10 cellular contexts compared by ENCODE assay signal in genomic region chr19:39083983-39084731, GRCh38. TPM values are rescaled to one million over a fixed set of nuclear protein-coding genes. Genes with fewer than 3 reads are reported as not detected.
DNase-seq lines count a peak whose midpoint lies in the region; ATAC-seq and TF ChIP-seq lines count a peak whose summit lies in the region.
"Had no signal": no experiment of that assay in that cellular context is flagged by ENCODE, and none has a peak within 500 bp of the region (broad histone marks: within the 10 kb centered on the region; RNA-seq: fewer than 3 reads in every experiment).

Gene ACP7 (plus strand): TSS chr19:39084368. CDS start chr19:39085270, 902 bp downstream.

- no peak within 1 kb of the TSS for H3K27ac Mint-ChIP-seq in activated CD4-positive, alpha-beta T cell treated with anti-CD3 and anti-CD28 coated beads for 36 hours

- peak within 1 kb of the TSS; percentile 36 for H3K4me3 Mint-ChIP-seq in activated CD4-positive, alpha-beta T cell treated with anti-CD3 and anti-CD28 coated beads for 36 hours

- H3K4me1 ChIP-seq in body of pancreas (peaks cover 10% of the 10 kb centered on the region), vagina (peaks cover 17% of the 10 kb centered on the region), gastrocnemius medialis (no peaks in the 10 kb centered on the region)
- H3K4me1 ChIP-seq: BLaER1 had no signal

- H3K27me3 ChIP-seq in body of pancreas (peaks cover 0 to 6% of the 10 kb centered on the region in 2 donors), vagina (peaks cover 6% of the 10 kb centered on the region), gastrocnemius medialis (peaks cover 38 to 52% (median 47%) of the 10 kb centered on the region in 3 donors)

- TF ChIP-seq CTCF in body of pancreas (IDR thresholded peaks at IDR 0.05) (no peak), vagina (IDR thresholded peaks at IDR 0.05) (no peak), gastrocnemius medialis (IDR thresholded peaks at IDR 0.05 in 4 of 5, conservative IDR thresholded peaks at IDR 0.05 in 1 of 5) (no peak), GM10248 (IDR thresholded peaks at IDR 0.05; ENCODE audit: control extremely low read depth, extremely low read depth, low read depth, missing control alignments) (no peak)

- H3K36me3 Mint-ChIP-seq in activated CD4-positive, alpha-beta T cell treated with anti-CD3 and anti-CD28 coated beads for 36 hours (ENCODE audit: low read depth), result no peaks in the 10 kb centered on the region

- peaks cover 42% of the 10 kb centered on the region for H3K27me3 Mint-ChIP-seq in activated CD4-positive, alpha-beta T cell treated with anti-CD3 and anti-CD28 coated beads for 36 hours

- intact Hi-C loops in activated CD4-positive, alpha-beta T cell treated with anti-CD3 and anti-CD28 coated beads for 36 hours (cut with DNase I, micrococcal nuclease), result no loop called here
- intact Hi-C loops in body of pancreas (cut with DNase I) (no loop called here), vagina (cut with DNase I) (no loop called here), gastrocnemius medialis (cut with DNase I; ENCODE audit: low total_unique reads) (no loop called here)

- CTCF ChIA-PET in activated CD4-positive, alpha-beta T cell treated with anti-CD3 and anti-CD28 coated beads for 36 hours (lab: Charles Lee), result no interaction called here
- CTCF ChIA-PET in GM10248 (lab: Yijun Ruan, JAX), result no interaction called here

- H3K4me1 Mint-ChIP-seq in activated CD4-positive, alpha-beta T cell treated with anti-CD3 and anti-CD28 coated beads for 36 hours, result peaks cover 13% of the 10 kb centered on the region

- peak; percentile 64 for ATAC-seq in activated CD4-positive, alpha-beta T cell treated with anti-CD3 and anti-CD28 coated beads for 36 hours
- ATAC-seq in body of pancreas, result peak; percentile 38
- ATAC-seq in left lobe of liver, result peak; percentile 10
- no peak for ATAC-seq in gastrocnemius medialis

- H3K9me3 ChIP-seq in body of pancreas (no peaks in the 10 kb centered on the region), vagina (no peaks in the 10 kb centered on the region), gastrocnemius medialis (no peaks in the 10 kb centered on the region)
- H3K9me3 ChIP-seq: BLaER1 had no signal

- H3K36me3 ChIP-seq in body of pancreas (replicated peaks in 1 of 2; ENCODE audit: insufficient read depth in 1 of 2, low read depth in 2 of 2) (no peaks in the 10 kb centered on the region), vagina (no peaks in the 10 kb centered on the region), gastrocnemius medialis (no peaks in the 10 kb centered on the region)
- H3K36me3 ChIP-seq: BLaER1 had no signal

- H3K9me3 Mint-ChIP-seq in activated CD4-positive, alpha-beta T cell treated with anti-CD3 and anti-CD28 coated beads for 36 hours (ENCODE audit: low read depth), result no peaks in the 10 kb centered on the region

- WGBS in body of pancreas, 2 donors, result 6 to 11% methylated on average over 16 to 46 of the region's 54 CpGs

- in situ Hi-C loops in gastrocnemius medialis (cut with MboI; ENCODE audit: low sequenced_read_pairs in 4 of 4), result no loop called here

- DNase-seq in activated CD4-positive, alpha-beta T cell treated with anti-CD3 and anti-CD28 coated beads for 36 hours, result peak; percentile 41
- DNase-seq in activated CD4-positive, alpha-beta T cell treated with anti-CD3 and anti-CD28 coated beads for 1 hour, result no peak
- peak in 3 of 4 donors; percentile 8 to 26 (median 24) for DNase-seq in body of pancreas
- DNase-seq in left lobe of liver (ENCODE audit: low spot score), result no peak
- no peak for DNase-seq in vagina (ENCODE audit: extremely low spot score in 2 of 2)
- no peak for DNase-seq in gastrocnemius medialis
- no peak for DNase-seq in GM10248 (ENCODE audit: extremely low spot score)
- no peak for DNase-seq in globus pallidus (ENCODE audit: low spot score)
- DNase-seq: NCI-H446 had no signal

- TF ChIP-seq POLR2A in body of pancreas (IDR thresholded peaks at IDR 0.05), result no peak
- TF ChIP-seq POLR2A in vagina (IDR thresholded peaks at IDR 0.05), result no peak
- no peak for TF ChIP-seq POLR2A in gastrocnemius medialis (IDR thresholded peaks at IDR 0.05)

- H3K27ac ChIP-seq in body of pancreas (no peak within 1 kb of the TSS), vagina (no peak within 1 kb of the TSS), gastrocnemius medialis (no peak within 1 kb of the TSS)
- H3K27ac ChIP-seq: BLaER1 had no signal

- no peak within 1 kb of the TSS for H3K4me3 ChIP-seq in body of pancreas
- H3K4me3 ChIP-seq in vagina, result peak within 1 kb of the TSS; percentile 39 to 42
- H3K4me3 ChIP-seq in gastrocnemius medialis, result no peak within 1 kb of the TSS
- H3K4me3 ChIP-seq: BLaER1 had no signal

- POLR2A ChIA-PET in activated CD4-positive, alpha-beta T cell treated with anti-CD3 and anti-CD28 coated beads for 36 hours (lab: Charles Lee), result no interaction called here
- POLR2A ChIA-PET in GM10248 (lab: Yijun Ruan, JAX), result no interaction called here

RNA-seq across cellular contexts. Expression of gene ACP7, which starts in this region (rescaled TPM):
- not detected for total RNA-seq in activated CD4-positive, alpha-beta T cell treated with anti-CD3 and anti-CD28 coated beads for 36 hours
- total RNA-seq in body of pancreas (not detected), left lobe of liver (not detected), vagina (not detected), gastrocnemius medialis (not detected)

Comparison
In these comparisons a context has a peak if more than half of its experiments do, and no peak if none do; other contexts are left out.
1. Peak in DNase-seq and ATAC-seq in activated CD4-positive, alpha-beta T cell treated with anti-CD3 and anti-CD28 coated beads for 36 hours; RNA of the gene not detected or under 1 TPM.
2. Peak in DNase-seq and ATAC-seq in body of pancreas; RNA of the gene not detected or under 1 TPM.
3. Peak in ATAC-seq in left lobe of liver; RNA of the gene not detected or under 1 TPM.
4. H3K4me3 ChIP-seq: peak in vagina (2 of 2); none in body of pancreas (0 of 2) and gastrocnemius medialis (0 of 4).